12 cellular contexts compared by ENCODE assay signal in genomic region chr3:59469948-59470723, GRCh38.
DNase-seq lines count a peak whose midpoint lies in the region; ATAC-seq, FAIRE-seq and TF ChIP-seq lines count a peak whose summit lies in the region.
"Had no signal": no experiment of that assay in that cellular context is flagged by ENCODE, and none has a peak within 500 bp of the region (broad histone marks: within the 10 kb centered on the region; RNA-seq: fewer than 3 reads in every experiment).

No MANE protein-coding gene starts in this region.

- peak overlapping the region; percentile 40 for H3K27ac Mint-ChIP-seq in activated T-helper 2 cell treated with anti-CD3 and anti-CD28 coated beads, Interferon-gamma antibody, Interleukin-2, Interleukin-4, amounts not matched to agents 10 μg/mL and 5 μg/mL and 100 μg/mL, durations not matched to agents 14 hours and 24 hours and 36 hours
- no peak overlapping the region for H3K27ac Mint-ChIP-seq in neural progenitor cell
- H3K27ac Mint-ChIP-seq: memory B cell had no signal

- H4K20me1 ChIP-seq in keratinocyte (ENCODE audit: control insufficient read depth, extremely low read depth, insufficient read depth, low read length) = no peaks in the 10 kb centered on the region
- H4K20me1 ChIP-seq in neural progenitor cell (ENCODE audit: low read depth) = no peaks in the 10 kb centered on the region

- H3K27me3 ChIP-seq in keratinocyte (ENCODE audit: control insufficient read depth, extremely low read depth, insufficient read depth, low read length) (no peaks in the 10 kb centered on the region), neural progenitor cell (no peaks in the 10 kb centered on the region), psoas muscle (ENCODE audit: insufficient read depth in 3 of 3, low read length in 2 of 3) (no peaks in the 10 kb centered on the region)

- intact Hi-C loops in activated T-helper 2 cell treated with anti-CD3 and anti-CD28 coated beads, Interferon-gamma antibody, Interleukin-2, Interleukin-4, amounts not matched to agents 10 μg/mL and 5 μg/mL and 100 μg/mL, durations not matched to agents 14 hours and 24 hours and 36 hours (cut with micrococcal nuclease) = loop anchor here (1.0 to 2.0 kb wide), 4 partner anchors 10 to 26 kb away; no protein-coding TSS in a partner anchor
- intact Hi-C loops in psoas muscle (cut with DNase I) = no loop called here

- H3K27ac ChIP-seq in keratinocyte (ENCODE audit: control insufficient read depth, insufficient read depth, low read length) (no peak overlapping the region), neural progenitor cell (no peak overlapping the region), psoas muscle (no peak overlapping the region)

- FAIRE-seq in keratinocyte (lab: Jason Lieb, UNC) = peak; percentile 55
- FAIRE-seq: GM12892 had no signal

- H3K4me3 ChIP-seq in keratinocyte (ENCODE audit: control insufficient read depth in 2 of 3, extremely low read depth in 1 of 3, insufficient read depth in 2 of 3, low read depth in 1 of 3, low read length in 3 of 3) (no peak overlapping the region), neural progenitor cell (no peak overlapping the region), psoas muscle (no peak overlapping the region)

- H3K27me3 Mint-ChIP-seq in activated T-helper 2 cell treated with anti-CD3 and anti-CD28 coated beads, Interferon-gamma antibody, Interleukin-2, Interleukin-4, amounts not matched to agents 10 μg/mL and 5 μg/mL and 100 μg/mL, durations not matched to agents 14 hours and 24 hours and 36 hours (ENCODE audit: low read depth) = no peaks in the 10 kb centered on the region
- H3K27me3 Mint-ChIP-seq in neural progenitor cell (ENCODE audit: insufficient read depth, low read depth) = no peaks in the 10 kb centered on the region
- H3K27me3 Mint-ChIP-seq: activated naive CD8-positive, alpha-beta T cell treated with anti-CD3 and anti-CD28 coated beads, Interleukin-2, amount 50 U/mL, for 24 hours; memory B cell had no signal

- DNase-seq in GM03348 (ENCODE audit: low spot score) = peak; percentile 10
- DNase-seq in activated T-helper 2 cell treated with anti-CD3 and anti-CD28 coated beads, Interferon-gamma antibody, Interleukin-2, Interleukin-4, amounts not matched to agents 10 μg/mL and 5 μg/mL and 100 μg/mL, durations not matched to agents 14 hours and 24 hours and 36 hours (ENCODE audit: low spot score) = peak; percentile 23
- DNase-seq in keratinocyte (ENCODE audit: low read depth, low spot score) = no peak
- DNase-seq in neural progenitor cell (ENCODE audit: low spot score) = no peak
- no peak for DNase-seq in psoas muscle
- no peak for DNase-seq in Kasumi-1 (lab: John Stamatoyannopoulos, UW)
- DNase-seq: activated naive CD8-positive, alpha-beta T cell treated with anti-CD3 and anti-CD28 coated beads, Interleukin-2, amount 50 U/mL, for 24 hours; hippocampal formation; KG1 had no signal

- no peaks in the 10 kb centered on the region for H3K4me1 ChIP-seq in keratinocyte (ENCODE audit: control insufficient read depth, extremely low read depth, insufficient read depth, low read length)
- H3K4me1 ChIP-seq in neural progenitor cell = no peaks in the 10 kb centered on the region
- no peaks in the 10 kb centered on the region for H3K4me1 ChIP-seq in psoas muscle

- H2AFZ ChIP-seq in keratinocyte (ENCODE audit: control insufficient read depth, low read length) = no peak overlapping the region
- no peak overlapping the region for H2AFZ ChIP-seq in neural progenitor cell (replicated peaks)

- TF ChIP-seq CTCF in keratinocyte (optimal IDR thresholded peaks at IDR 0.05 in 1 of 3, IDR thresholded peaks at IDR 0.05 in 1 of 3, conservative IDR thresholded peaks at IDR 0.05 in 1 of 3; ENCODE audit: extremely low read depth in 1 of 3, insufficient read depth in 2 of 3, low read length in 3 of 3) (no peak), neural progenitor cell (IDR thresholded peaks at IDR 0.05) (no peak), psoas muscle (IDR thresholded peaks at IDR 0.05) (no peak)

- peaks cover 28% of the 10 kb centered on the region for H3K36me3 Mint-ChIP-seq in activated T-helper 2 cell treated with anti-CD3 and anti-CD28 coated beads, Interferon-gamma antibody, Interleukin-2, Interleukin-4, amounts not matched to agents 10 μg/mL and 5 μg/mL and 100 μg/mL, durations not matched to agents 14 hours and 24 hours and 36 hours (ENCODE audit: low read depth)
- H3K36me3 Mint-ChIP-seq in neural progenitor cell = no peaks in the 10 kb centered on the region

- no peak overlapping the region for H3K9ac ChIP-seq in keratinocyte (ENCODE audit: control insufficient read depth, extremely low read depth, insufficient read depth, low read length)
- no peak overlapping the region for H3K9ac ChIP-seq in neural progenitor cell

- WGBS in psoas muscle, 3 donors = 73 to 87% (median 82%) methylated on average over 2 of the region's 2 CpGs

- H3K9me1 ChIP-seq in keratinocyte (ENCODE audit: control insufficient read depth, extremely low read depth, insufficient read depth, low read length) = no peaks in the 10 kb centered on the region

- no peak overlapping the region for H3K4me2 ChIP-seq in keratinocyte (ENCODE audit: control insufficient read depth, extremely low read depth, insufficient read depth, low read depth, low read length)
- no peak overlapping the region for H3K4me2 ChIP-seq in neural progenitor cell

- H3K36me3 ChIP-seq in keratinocyte (ENCODE audit: control insufficient read depth in 2 of 2, extremely low read depth in 1 of 2, insufficient read depth in 2 of 2, low read length in 2 of 2) = no peaks in the 10 kb centered on the region
- no peaks in the 10 kb centered on the region for H3K36me3 ChIP-seq in neural progenitor cell
- no peaks in the 10 kb centered on the region for H3K36me3 ChIP-seq in psoas muscle (ENCODE audit: insufficient read depth in 1 of 2, low read depth in 1 of 2)

- peaks cover 36% of the 10 kb centered on the region for H3K9me3 Mint-ChIP-seq in activated T-helper 2 cell treated with anti-CD3 and anti-CD28 coated beads, Interferon-gamma antibody, Interleukin-2, Interleukin-4, amounts not matched to agents 10 μg/mL and 5 μg/mL and 100 μg/mL, durations not matched to agents 14 hours and 24 hours and 36 hours
- peaks cover 11% of the 10 kb centered on the region for H3K9me3 Mint-ChIP-seq in neural progenitor cell

- dilution Hi-C loops in keratinocyte (cut with MboI; ENCODE audit: extremely low pct_ligation_motif_present, low sequenced_read_pairs) = no loop called here

- H3K9me3 ChIP-seq in keratinocyte (ENCODE audit: control insufficient read depth, low read depth, low read length) (peaks cover 5% of the 10 kb centered on the region), neural progenitor cell (ENCODE audit: low read depth) (no peaks in the 10 kb centered on the region), psoas muscle (no peaks in the 10 kb centered on the region)

- peak; percentile 55 for ATAC-seq in HG02884 (IDR thresholded peaks at IDR 0.05; ENCODE audit: unreplicated experiment)
- ATAC-seq in psoas muscle = no peak
- ATAC-seq: activated naive CD8-positive, alpha-beta T cell treated with anti-CD3 and anti-CD28 coated beads, Interleukin-2, amount 50 U/mL, for 24 hours had no signal

- H3K4me1 Mint-ChIP-seq in activated T-helper 2 cell treated with anti-CD3 and anti-CD28 coated beads, Interferon-gamma antibody, Interleukin-2, Interleukin-4, amounts not matched to agents 10 μg/mL and 5 μg/mL and 100 μg/mL, durations not matched to agents 14 hours and 24 hours and 36 hours (ENCODE audit: low read depth) = peaks cover 43% of the 10 kb centered on the region
- H3K4me1 Mint-ChIP-seq in neural progenitor cell = peaks cover 4% of the 10 kb centered on the region

- H3F3A ChIP-seq in neural progenitor cell (ENCODE audit: low read depth) = no peaks in the 10 kb centered on the region

- H3K79me2 ChIP-seq in keratinocyte (ENCODE audit: control insufficient read depth, insufficient read depth, low read length) (no peaks in the 10 kb centered on the region), neural progenitor cell (ENCODE audit: low read depth) (no peaks in the 10 kb centered on the region)

- H3K4me3 Mint-ChIP-seq in activated T-helper 2 cell treated with anti-CD3 and anti-CD28 coated beads, Interferon-gamma antibody, Interleukin-2, Interleukin-4, amounts not matched to agents 10 μg/mL and 5 μg/mL and 100 μg/mL, durations not matched to agents 14 hours and 24 hours and 36 hours (ENCODE audit: low read depth) = no peak overlapping the region
- no peak overlapping the region for H3K4me3 Mint-ChIP-seq in neural progenitor cell
- H3K4me3 Mint-ChIP-seq: activated naive CD8-positive, alpha-beta T cell treated with anti-CD3 and anti-CD28 coated beads, Interleukin-2, amount 50 U/mL, for 24 hours; memory B cell had no signal

Comparison
In these comparisons a context has a peak if more than half of its experiments do, and no peak if none do; other contexts are left out.
1. DNase-seq: peak in GM03348 (single experiment) and activated T-helper 2 cell treated with anti-CD3 and anti-CD28 coated beads, Interferon-gamma antibody, Interleukin-2, Interleukin-4, amounts not matched to agents 10 μg/mL and 5 μg/mL and 100 μg/mL, durations not matched to agents 14 hours and 24 hours and 36 hours (single experiment); none in keratinocyte (single experiment), neural progenitor cell (single experiment), psoas muscle (0 of 2) and Kasumi-1 (0 of 2).